Comparison of ENCODE assay signal across 21 cellular contexts in the genomic region with DNA sequence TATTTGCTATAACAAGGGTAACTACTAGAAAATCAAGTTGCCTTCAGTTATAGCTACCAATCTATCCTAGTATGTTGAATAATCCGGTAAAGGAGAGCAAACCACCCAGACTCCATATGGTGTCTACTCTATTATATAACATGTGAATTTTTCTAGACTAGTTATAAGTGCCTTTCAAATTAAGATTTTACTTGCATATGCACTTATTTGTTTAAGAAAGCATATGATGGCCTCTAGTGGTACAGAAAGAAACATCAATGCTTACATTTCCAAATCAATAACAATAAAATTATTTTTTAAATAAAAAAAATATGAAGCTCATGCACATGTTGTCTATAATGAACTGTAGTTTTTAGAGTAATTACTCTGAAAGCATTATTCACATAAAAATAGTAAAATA.
DNase-seq lines count a peak whose midpoint lies in the region; ATAC-seq and TF ChIP-seq lines count a peak whose summit lies in the region.
"Had no signal": no experiment of that assay in that cellular context is flagged by ENCODE, and none has a peak within 500 bp of the region (broad histone marks: within the 10 kb centered on the region; RNA-seq: fewer than 3 reads in every experiment).

No MANE protein-coding gene starts in this region.

- no peak overlapping the region for H2AFZ ChIP-seq in OCI-LY3 (ENCODE audit: low read depth, low read length)

- peaks cover 0 to 16% (median 3%) of the 10 kb centered on the region in 5 donors for H3K9me3 Mint-ChIP-seq in CD8-positive, alpha-beta memory T cell

- DNase-seq in DMS53 (lab: John Stamatoyannopoulos, UW) (peak; percentile 5), DMS53 treated with DMSO at 0.1 percent for 48 hours (lab: John Stamatoyannopoulos, UW; ENCODE audit: unreplicated experiment) (no peak), choroid plexus epithelial cell (ENCODE audit: low read depth) (peak; percentile 41), retinal pigment epithelial cell (ENCODE audit: low read depth) (peak; percentile 9), posterior cingulate gyrus (no peak)
- DNase-seq in CD8-positive, alpha-beta memory T cell: no peak
- DNase-seq: 8988T; activated CD8-positive, alpha-beta memory T cell treated with anti-CD3 and anti-CD28 coated beads, Interleukin-2, amount 50 U/mL, for 4 hours; activated gamma-delta T cell; aorta; C1 segment of cervical spinal cord; cortex of kidney; DMS79; glutamatergic neuron; SJCRH30; stimulated activated CD4-positive, alpha-beta T cell treated with anti-CD3 and anti-CD28 coated beads, Interleukin-4, amount 100 ng/mL, for 4 hours; T-helper 9 cell had no signal

- H3K27me3 ChIP-seq in OCI-LY3 (ENCODE audit: low read depth, low read length): no peaks in the 10 kb centered on the region
- H3K27me3 ChIP-seq in CD8-positive, alpha-beta memory T cell (ENCODE audit: insufficient read depth, low read length, poor library complexity, severe bottlenecking): no peaks in the 10 kb centered on the region
- H3K27me3 ChIP-seq: SJCRH30 had no signal

- H3K9me3 ChIP-seq in OCI-LY3 (ENCODE audit: insufficient read depth, low read length): no peaks in the 10 kb centered on the region
- H3K9me3 ChIP-seq in CD8-positive, alpha-beta memory T cell (ENCODE audit: low read length): no peaks in the 10 kb centered on the region
- H3K9me3 ChIP-seq: SJCRH30 had no signal

- H3K27me3 Mint-ChIP-seq in CD8-positive, alpha-beta memory T cell: no peaks in the 10 kb centered on the region

- no peaks in the 10 kb centered on the region for H3K79me2 ChIP-seq in OCI-LY3 (ENCODE audit: low read length)

- POLR2A ChIA-PET in CD8-positive, alpha-beta memory T cell (lab: Charles Lee): no interaction called here

- no peaks in the 10 kb centered on the region for H3K36me3 Mint-ChIP-seq in CD8-positive, alpha-beta memory T cell

- H3K4me3 ChIP-seq in OCI-LY3 (ENCODE audit: low read length) (no peak overlapping the region), choroid plexus epithelial cell (ENCODE audit: low read depth, low read length) (no peak overlapping the region), retinal pigment epithelial cell (ENCODE audit: low read length) (no peak overlapping the region)
- no peak overlapping the region for H3K4me3 ChIP-seq in CD8-positive, alpha-beta memory T cell (ENCODE audit: low read length)
- H3K4me3 ChIP-seq: lung, SJCRH30, skin epidermis had no signal

- no peaks in the 10 kb centered on the region for H3K36me3 ChIP-seq in OCI-LY3 (replicated peaks; ENCODE audit: low read depth, low read length)
- H3K36me3 ChIP-seq in CD8-positive, alpha-beta memory T cell (ENCODE audit: insufficient read depth, low read length): no peaks in the 10 kb centered on the region
- H3K36me3 ChIP-seq: SJCRH30 had no signal

- H3K4me3 Mint-ChIP-seq in CD8-positive, alpha-beta memory T cell: no peak overlapping the region

- no peak overlapping the region for H3K4me2 ChIP-seq in OCI-LY3 (ENCODE audit: low read length)

- H3K9ac ChIP-seq in OCI-LY3 (ENCODE audit: low read length): no peak overlapping the region

- no peak overlapping the region for H3K27ac Mint-ChIP-seq in CD8-positive, alpha-beta memory T cell

- no peak overlapping the region for H3K27ac ChIP-seq in OCI-LY3 (ENCODE audit: low read length)
- H3K27ac ChIP-seq in CD8-positive, alpha-beta memory T cell (ENCODE audit: low read depth, low read length): no peak overlapping the region
- H3K27ac ChIP-seq: SJCRH30, skin epidermis had no signal

- H3K4me1 ChIP-seq in OCI-LY3 (ENCODE audit: low read length): no peaks in the 10 kb centered on the region
- H3K4me1 ChIP-seq in CD8-positive, alpha-beta memory T cell (ENCODE audit: insufficient read depth, low read length): no peaks in the 10 kb centered on the region
- H3K4me1 ChIP-seq: SJCRH30 had no signal

- intact Hi-C loops in posterior cingulate gyrus (cut with DNase I): no loop called here

- no peak for ATAC-seq in HG03354 (IDR thresholded peaks at IDR 0.05; ENCODE audit: poor library complexity, severe bottlenecking, unreplicated experiment)

- TF ChIP-seq CTCF in OCI-LY3 (IDR thresholded peaks at IDR 0.05; ENCODE audit: low read depth, low read length) (peak; percentile 41), choroid plexus epithelial cell (conservative IDR thresholded peaks at IDR 0.05; ENCODE audit: low read depth, low read length) (peak; percentile 37), retinal pigment epithelial cell (conservative IDR thresholded peaks at IDR 0.05; ENCODE audit: low read depth, low read length) (peak; percentile 35)

- CTCF ChIA-PET in CD8-positive, alpha-beta memory T cell (lab: Charles Lee): no interaction called here

- H4K20me1 ChIP-seq in OCI-LY3 (ENCODE audit: insufficient read depth, low read length): no peaks in the 10 kb centered on the region

- no peaks in the 10 kb centered on the region for H3K4me1 Mint-ChIP-seq in CD8-positive, alpha-beta memory T cell

Comparison
In these comparisons a context has a peak if more than half of its experiments do, and no peak if none do; other contexts are left out.
1. DNase-seq: peak in DMS53 (single experiment), choroid plexus epithelial cell (single experiment) and retinal pigment epithelial cell (single experiment); none in DMS53 treated with DMSO at 0.1 percent for 48 hours (single experiment), posterior cingulate gyrus (0 of 10) and CD8-positive, alpha-beta memory T cell (0 of 5).
2. Peak in every context shown above with its lines, with median percentiles within 50 percentile points of each other: CTCF ChIP-seq.